ENCODE assay signal across 8 cellular contexts in genomic region chr20:62937353-62938104, GRCh38. TPM values are rescaled to one million over a fixed set of nuclear protein-coding genes. Genes with fewer than 3 reads are reported as not detected.
DNase-seq lines count a peak whose midpoint lies in the region; ATAC-seq, FAIRE-seq and TF ChIP-seq lines count a peak whose summit lies in the region.

No MANE protein-coding gene starts in this region.

- H3K36me3 ChIP-seq in bronchial epithelial cell (ENCODE audit: control insufficient read depth, insufficient read depth, low read length): peaks cover 20% of the 10 kb centered on the region

- TF ChIP-seq CTCF in WTC11 (IDR thresholded peaks at IDR 0.05) (no peak), bronchial epithelial cell (IDR thresholded peaks at IDR 0.05; ENCODE audit: insufficient read depth, low read length, severe bottlenecking) (no peak)

- peaks cover 24% of the 10 kb centered on the region for H3K4me1 Mint-ChIP-seq in WTC11

- peak; percentile 97 for DNase-seq in AG08396 (ENCODE audit: low spot score)
- peak; percentile 93 for DNase-seq in NCI-H2227 treated with DMSO at 0.1 percent for 48 hours (lab: John Stamatoyannopoulos, UW)
- peak; percentile 97 for DNase-seq in WTC11 (ENCODE audit: low spot score)
- DNase-seq in bronchial epithelial cell (ENCODE audit: low read depth): peak; percentile 85
- DNase-seq in inferior parietal cortex (ENCODE audit: extremely low spot score): peak; percentile 93
- DNase-seq in smooth muscle cell of the brain vasculature (ENCODE audit: low read depth, low spot score): peak; percentile 92

- FAIRE-seq in bronchial epithelial cell (lab: Jason Lieb, UNC): no peak

- no peaks in the 10 kb centered on the region for H3K9me3 Mint-ChIP-seq in WTC11

- ATAC-seq in GM19023 (IDR thresholded peaks at IDR 0.05; ENCODE audit: unreplicated experiment): peak; percentile 81
- peak; percentile 88 for ATAC-seq in HG03175 (IDR thresholded peaks at IDR 0.05; ENCODE audit: unreplicated experiment)
- ATAC-seq in WTC11: peak; percentile 87

- CTCF ChIA-PET in WTC11 (lab: Charles Lee): interaction anchor here (1.0 to 2.8 kb wide), 7 partner anchors 10 to 122 kb away, joined by 3 to 16 read pairs (median 4); no protein-coding TSS in a partner anchor

- peak overlapping the region; percentile 97 for H3K27ac Mint-ChIP-seq in WTC11

- peak overlapping the region; percentile 93 for H3K4me3 ChIP-seq in bronchial epithelial cell (ENCODE audit: low read depth, low read length)

- H3K27me3 ChIP-seq in bronchial epithelial cell (ENCODE audit: control insufficient read depth, insufficient read depth, low read length): no peaks in the 10 kb centered on the region

- H3K4me3 Mint-ChIP-seq in WTC11: no peak overlapping the region

- H3K27me3 Mint-ChIP-seq in WTC11 (ENCODE audit: low read depth): no peaks in the 10 kb centered on the region

- H3K36me3 Mint-ChIP-seq in WTC11: peaks cover 23% of the 10 kb centered on the region

- POLR2A ChIA-PET in WTC11 (lab: Charles Lee): interaction anchor here (0.7 to 5.0 kb wide), 10 partner anchors 10 to 99 kb away, joined by 3 to 53 read pairs (median 3); partner anchors contain the start of genes DIDO1 and TCFL5

TF ChIP-seq in WTC11, 78 proteins besides CTCF, POLR2A, EP300 and RAD21 (continues in another document):
- TF ChIP-seq FOXP4 (CRISPR knock-in tag; IDR thresholded peaks at IDR 0.05) (peak; percentile 72; the same call in 1 of the 2 replicates), MAX (CRISPR knock-in tag; IDR thresholded peaks at IDR 0.05) (peak; percentile 91), ZNF263 (CRISPR knock-in tag; IDR thresholded peaks at IDR 0.05; ENCODE audit: low read depth) (no peak), JUN (CRISPR knock-in tag; IDR thresholded peaks at IDR 0.05) (no peak), SP1 (CRISPR knock-in tag; conservative IDR thresholded peaks at IDR 0.05) (peak; percentile 71; the same call in 1 of the 2 replicates), TP53 (CRISPR knock-in tag; IDR thresholded peaks at IDR 0.05) (peak; percentile 49; the same call in 1 of the 2 replicates), AR (CRISPR knock-in tag; IDR thresholded peaks at IDR 0.05) (no peak), CDX4 (CRISPR knock-in tag; IDR thresholded peaks at IDR 0.05; ENCODE audit: borderline replicate concordance) (no peak), ATF2 (CRISPR knock-in tag; IDR thresholded peaks at IDR 0.05; ENCODE audit: borderline replicate concordance, low read depth) (peak; percentile 61; the same call in 1 of the 2 replicates), ETV6 (CRISPR knock-in tag; IDR thresholded peaks at IDR 0.05) (0 out of 2 replicates have a peak, but pooled peaks have one; percentile 56), TEAD1 (CRISPR knock-in tag; IDR thresholded peaks at IDR 0.05) (peak; percentile 70), ZNF121 (CRISPR knock-in tag; IDR thresholded peaks at IDR 0.05) (no peak), FOXK1 (CRISPR knock-in tag; IDR thresholded peaks at IDR 0.05) (peak; percentile 76; the same call in 1 of the 2 replicates), MYBL2 (CRISPR knock-in tag; IDR thresholded peaks at IDR 0.05) (peak; percentile 58; the same call in 1 of the 2 replicates), E2F5 (CRISPR knock-in tag; IDR thresholded peaks at IDR 0.05) (peak; percentile 87), ELF4 (CRISPR knock-in tag; IDR thresholded peaks at IDR 0.05; ENCODE audit: low read depth) (no peak), ZBTB43 (CRISPR knock-in tag; IDR thresholded peaks at IDR 0.05) (peak; percentile 80), E2F1 (CRISPR knock-in tag; IDR thresholded peaks at IDR 0.05) (peak; percentile 35; the same call in 1 of the 2 replicates)

RNA-seq across cellular contexts. Expression of gene GID8, which starts 0.4 kb away (rescaled TPM):
- total RNA-seq in WTC11 (2021) (56.2 to 70.2 TPM (median 56.6 TPM) in 3 replicates), bronchial epithelial cell (69.2 and 71.2 TPM in 2 replicates)

RNA-seq across cellular contexts. Expression of gene DIDO1, which starts 11.2 kb away (rescaled TPM):
- total RNA-seq in WTC11 (2021) (69.3 to 87.3 TPM (median 71.6 TPM) in 3 replicates), bronchial epithelial cell (26.9 and 31.6 TPM in 2 replicates)

RNA-seq across cellular contexts. Expression of gene SLC17A9, which starts 15.0 kb away (rescaled TPM):
- total RNA-seq in WTC11 (2021) (26.2 to 41.7 TPM (median 30.8 TPM) in 3 replicates), bronchial epithelial cell (0.13 and 0.53 TPM in 2 replicates)

Comparison
In these comparisons a context has a peak if more than half of its experiments do, and no peak if none do; other contexts are left out.
1. Peak in every context shown above with its lines: DNase-seq, ATAC-seq and H3K4me3 ChIP-seq.
2. RNA of gene SLC17A9, which starts 15.0 kb away (total RNA-seq): 26.2 to 41.7 TPM in WTC11; 0.13 to 0.53 TPM in bronchial epithelial cell; every median in the first group is over 10 times any median in the second.